In the genomic region with DNA sequence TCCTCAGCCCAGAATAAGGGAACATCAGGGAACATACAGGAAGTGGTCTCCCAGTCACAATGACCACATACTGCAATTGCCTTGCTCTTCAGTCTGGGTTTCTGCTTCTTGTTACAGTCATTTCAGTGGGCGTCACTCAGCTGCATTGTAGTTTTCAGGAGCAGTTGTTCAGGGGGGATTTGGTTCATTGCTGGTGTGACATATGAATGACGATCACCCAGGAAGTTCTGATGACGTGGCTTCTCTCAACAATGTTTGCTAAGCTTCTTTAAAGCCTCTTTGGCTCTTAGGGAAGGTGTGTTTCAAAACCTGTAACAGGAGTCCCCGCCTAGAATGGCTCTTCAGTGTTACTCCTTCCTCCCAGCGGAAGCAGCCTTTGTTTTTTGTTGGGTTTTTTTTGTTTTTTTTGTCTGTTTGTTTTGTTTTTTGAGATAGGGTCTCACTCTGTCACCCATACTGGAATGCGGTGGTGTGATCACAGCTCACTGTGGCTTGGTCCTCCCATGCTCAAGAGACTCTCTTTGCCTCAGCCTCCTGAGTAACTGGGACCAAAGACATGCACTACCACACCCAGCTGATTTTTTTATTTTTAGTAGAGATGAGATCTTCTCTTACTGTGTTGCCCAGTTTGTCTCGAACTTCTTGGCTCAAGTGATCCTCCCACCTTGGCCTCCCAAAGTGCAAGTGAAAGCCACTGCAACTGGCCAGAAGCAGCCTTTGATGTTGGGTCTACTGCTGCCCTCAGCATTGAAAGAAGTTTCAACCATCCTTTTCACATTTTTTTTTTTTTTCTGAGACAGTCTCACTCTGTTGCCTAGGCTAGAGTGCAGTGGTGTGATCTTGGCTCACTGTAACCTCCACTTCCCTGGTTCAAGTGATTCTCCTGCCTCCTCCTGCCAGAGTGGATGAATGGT, we compare ENCODE assay signal across 16 cellular contexts. TPM values are rescaled to one million over a fixed set of nuclear protein-coding genes. Genes with fewer than 3 reads are reported as not detected.
DNase-seq lines count a peak whose midpoint lies in the region; ATAC-seq, FAIRE-seq and TF ChIP-seq lines count a peak whose summit lies in the region.
"Had no signal": no experiment of that assay in that cellular context is flagged by ENCODE, and none has a peak within 500 bp of the region (broad histone marks: within the 10 kb centered on the region; RNA-seq: fewer than 3 reads in every experiment).

No MANE protein-coding gene starts in this region.

- no peak for TF ChIP-seq RAD21 in H1 (IDR thresholded peaks at IDR 0.05 in 1 of 2, conservative IDR thresholded peaks at IDR 0.05 in 1 of 2; ENCODE audit: low read depth in 2 of 2, low read length in 2 of 2)

- TF ChIP-seq CTCF in NB4 (IDR thresholded peaks at IDR 0.05; ENCODE audit: low read depth, low read length) (no peak), H1 (IDR thresholded peaks at IDR 0.05; ENCODE audit: control extremely low read depth in 1 of 3, insufficient read depth in 1 of 3, low read depth in 1 of 3, low read length in 3 of 3) (no peak), type B pancreatic cell (conservative IDR thresholded peaks at IDR 0.05) (no peak)

- TF ChIP-seq EP300 in H1 (IDR thresholded peaks at IDR 0.05; ENCODE audit: borderline replicate concordance in 1 of 2, low read depth in 2 of 2, low read length in 2 of 2), result no peak

- no peaks in the 10 kb centered on the region for H3K79me1 ChIP-seq in H1 (ENCODE audit: low read depth, low read length)

- WGBS in H1 (ENCODE audit: extremely low coverage in 1 of 2, insufficient coverage in 1 of 2, insufficient read length in 1 of 2, insufficient replicate concordance in 2 of 2, low coverage in 1 of 2, low lambda C conversion rate in 2 of 2, missing lambda C conversion rate in 1 of 2), 2 experiments, result 86% methylated on average over 7 of the region's 7 CpGs; no CpG with 5 or more reads in 1 of the 2 experiments

- H3K4me1 ChIP-seq in H1 (replicated peaks in 1 of 4; ENCODE audit: control insufficient read depth in 3 of 4, insufficient read depth in 4 of 4, low read length in 3 of 4), result no peaks in the 10 kb centered on the region
- H3K4me1 ChIP-seq: breast epithelium had no signal

- no peak overlapping the region for H2BK20ac ChIP-seq in H1 (ENCODE audit: low read length)

- peak overlapping the region; percentile 77; the same call in 1 of the 2 replicates for H2AFZ ChIP-seq in H1 (ENCODE audit: low read length)

- H3K9me3 Mint-ChIP-seq in type B pancreatic cell, result no peaks in the 10 kb centered on the region
- H3K9me3 Mint-ChIP-seq: activated naive CD4-positive, alpha-beta T cell treated with anti-CD3 and anti-CD28 coated beads for 36 hours had no signal

- no peak overlapping the region for H2BK12ac ChIP-seq in H1 (ENCODE audit: low read depth, low read length)

- no peak overlapping the region for H3K4ac ChIP-seq in H1 (replicated peaks; ENCODE audit: insufficient read length, low read depth, low read length)

- H3K4me1 Mint-ChIP-seq in type B pancreatic cell (ENCODE audit: unreplicated experiment), result peaks cover 13% of the 10 kb centered on the region

- H4K8ac ChIP-seq in H1 (ENCODE audit: extremely low read depth, insufficient read depth, low read length), result no peak overlapping the region

- peak overlapping the region; percentile 61 for H3K4me3 Mint-ChIP-seq in type B pancreatic cell
- H3K4me3 Mint-ChIP-seq: activated naive CD4-positive, alpha-beta T cell treated with anti-CD3 and anti-CD28 coated beads for 36 hours had no signal

- no peak overlapping the region for H3K18ac ChIP-seq in H1 (ENCODE audit: extremely low read depth, low read length)

- CTCF ChIA-PET in H1 (lab: Charles Lee; ENCODE audit: partially characterized antibody), result interaction anchor here (0.7 to 1.1 kb wide), 2 partner anchors 51 to 55 kb away, joined by 3 read pairs; no protein-coding TSS in a partner anchor

- no peaks in the 10 kb centered on the region for H4K20me1 ChIP-seq in H1 (replicated peaks in 1 of 2; ENCODE audit: control insufficient read depth in 1 of 2, insufficient read depth in 2 of 2, low read length in 2 of 2)

- no peak overlapping the region for H4K5ac ChIP-seq in H1 (ENCODE audit: insufficient read length, low read depth, low read length)

- DNase-seq in NCI-H748 (lab: John Stamatoyannopoulos, UW; ENCODE audit: unreplicated experiment) (peak; percentile 5), NCI-H748 treated with DMSO at 0.1 percent for 48 hours (lab: John Stamatoyannopoulos, UW) (no peak), NB4 (ENCODE audit: low read depth) (peak; percentile 49), H1 (ENCODE audit: low read depth in 1 of 2, low spot score in 2 of 2) (no peak), type B pancreatic cell (ENCODE audit: extremely low spot score, unreplicated experiment) (no peak), activated gamma-delta T cell (lab: John Stamatoyannopoulos, UW) (no peak)
- no peak for DNase-seq in stimulated activated naive CD4-positive, alpha-beta T cell (lab: John Stamatoyannopoulos, UW)
- DNase-seq: activated naive CD4-positive, alpha-beta T cell treated with anti-CD3 and anti-CD28 coated beads for 36 hours; COR-L47; foreskin fibroblast; mesenchymal stem cell; NCI-H774; occipital lobe had no signal

- H3K4me2 ChIP-seq in H1 (ENCODE audit: insufficient read depth in 1 of 2, low read depth in 2 of 2, low read length in 2 of 2), result no peak overlapping the region

- POLR2A ChIA-PET in H1 (lab: Charles Lee; ENCODE audit: partially characterized antibody), result no interaction called here

- H3K79me2 ChIP-seq in H1 (ENCODE audit: control insufficient read depth in 1 of 2, insufficient read depth in 2 of 2, low read length in 2 of 2), result no peaks in the 10 kb centered on the region

- no peak overlapping the region for H3K23ac ChIP-seq in H1 (ENCODE audit: insufficient read length)

- no peaks in the 10 kb centered on the region for H3K9me3 ChIP-seq in H1 (ENCODE audit: insufficient read depth in 2 of 2, low read depth in 1 of 2, low read length in 1 of 2)
- H3K9me3 ChIP-seq: breast epithelium had no signal

- H2BK120ac ChIP-seq in H1 (replicated peaks; ENCODE audit: low read depth, low read length), result no peak overlapping the region

- no peak for FAIRE-seq in H1 (lab: Jason Lieb, UNC)

- H3K14ac ChIP-seq in H1 (ENCODE audit: insufficient read length), result no peak overlapping the region

- H3K9ac ChIP-seq in H1 (replicated peaks in 1 of 4; ENCODE audit: extremely low read depth in 1 of 4, low read depth in 3 of 4, low read length in 3 of 4), result no peak overlapping the region

- H3K27me3 Mint-ChIP-seq in type B pancreatic cell, result no peaks in the 10 kb centered on the region

- TF ChIP-seq POLR2A in NB4 (IDR thresholded peaks at IDR 0.05; ENCODE audit: extremely low read depth, insufficient read length) (no peak), H1 (IDR thresholded peaks at IDR 0.05; ENCODE audit: control extremely low read depth in 1 of 2, low read depth in 2 of 2, low read length in 2 of 2) (no peak)

- no peaks in the 10 kb centered on the region for H3K23me2 ChIP-seq in H1 (ENCODE audit: low read depth, low read length)

- no peak overlapping the region for H3K27ac ChIP-seq in H1 (ENCODE audit: low read depth, low read length)
- H3K27ac ChIP-seq: breast epithelium, VCaP had no signal

- no peak overlapping the region for H2AK5ac ChIP-seq in H1 (ENCODE audit: low read depth, low read length)

- H3K4me3 ChIP-seq in NB4 (ENCODE audit: low read depth, low read length) (no peak overlapping the region), H1 (ENCODE audit: extremely low read depth in 1 of 4, insufficient read depth in 2 of 4, low read depth in 3 of 4, low read length in 4 of 4) (no peak overlapping the region)
- H3K4me3 ChIP-seq: breast epithelium had no signal

- H4K91ac ChIP-seq in H1 (replicated peaks; ENCODE audit: insufficient read length, low read length), result no peak overlapping the region

- H2BK15ac ChIP-seq in H1 (ENCODE audit: low read length), result no peak overlapping the region

- no peaks in the 10 kb centered on the region for H3K36me3 Mint-ChIP-seq in type B pancreatic cell

- ATAC-seq in GM19035 (IDR thresholded peaks at IDR 0.05; ENCODE audit: unreplicated experiment), result no peak

- peak overlapping the region; percentile 90 for H3K27ac Mint-ChIP-seq in type B pancreatic cell
- H3K27ac Mint-ChIP-seq: activated naive CD4-positive, alpha-beta T cell treated with anti-CD3 and anti-CD28 coated beads for 36 hours had no signal

- no peak overlapping the region for H3K56ac ChIP-seq in H1 (replicated peaks; ENCODE audit: insufficient read length, low read depth, low read length)

- H3K27me3 ChIP-seq in H1 (replicated peaks in 1 of 4; ENCODE audit: control insufficient read depth in 3 of 4, extremely low read depth in 1 of 4, insufficient read depth in 3 of 4, low read length in 3 of 4), result no peaks in the 10 kb centered on the region
- H3K27me3 ChIP-seq: breast epithelium had no signal

- H3K36me3 ChIP-seq in H1 (ENCODE audit: control insufficient read depth in 2 of 4, insufficient read depth in 4 of 4, low read length in 3 of 4), result no peaks in the 10 kb centered on the region
- H3K36me3 ChIP-seq: breast epithelium had no signal

- no peak overlapping the region for H2BK5ac ChIP-seq in H1 (ENCODE audit: low read depth, low read length)

TF ChIP-seq in H1, 55 proteins besides CTCF, POLR2A, EP300 and RAD21:
- TF ChIP-seq KDM5A (IDR thresholded peaks at IDR 0.05; ENCODE audit: low read length), result no peak
- no peak for TF ChIP-seq JUND (IDR thresholded peaks at IDR 0.05; ENCODE audit: low read length)

RNA-seq across cellular contexts. Expression of gene SCEL, which starts 1.4 kb away (rescaled TPM):
- total RNA-seq in H1 (2021; fragmentation: NEBNext Ultra II Directional; extraction: Animal tissue kit (Norgen Biotek cat#: 25700)), result not detected in 2 replicates
- polyA plus RNA-seq in H1 (2011; rRNA removed), result not detected in 2 replicates
- not detected for polyA plus RNA-seq in H1 (2011; cell fraction: cytosol; rRNA removed)
- not detected for polyA plus RNA-seq in H1 (2011; cell fraction: nucleus; rRNA removed)
- polyA plus RNA-seq in H1 (2012, experiment 1 of 2), result not detected in 4 replicates
- polyA plus RNA-seq in H1 (2012, experiment 2 of 2), result not detected
- polyA plus RNA-seq in H1 (2013, experiment 1 of 2), result not detected
- not detected for polyA plus RNA-seq in H1 (2013, experiment 2 of 2)
- not detected in 2 replicates for polyA minus RNA-seq in H1 (2011; rRNA and poly(A)+ RNA removed)
- not detected for polyA minus RNA-seq in H1 (2011; cell fraction: cytosol; rRNA and poly(A)+ RNA removed)
- not detected for polyA minus RNA-seq in H1 (2011; cell fraction: nucleus; rRNA and poly(A)+ RNA removed)
- total RNA-seq in type B pancreatic cell (ENCODE audit: low replicate concordance), result 102 and 382 TPM in 2 replicates
- total RNA-seq: activated naive CD4-positive, alpha-beta T cell treated with anti-CD3 and anti-CD28 coated beads for 36 hours had no signal

Comparison
In these comparisons a context has a peak if more than half of its experiments do, and no peak if none do; other contexts are left out.
1. DNase-seq: peak in NCI-H748 (single experiment) and NB4 (single experiment); none in NCI-H748 treated with DMSO at 0.1 percent for 48 hours (single experiment), H1 (0 of 2), type B pancreatic cell (single experiment), stimulated activated naive CD4-positive, alpha-beta T cell (0 of 6) and activated gamma-delta T cell (single experiment).
2. RNA of gene SCEL, which starts 1.4 kb away (total RNA-seq): 102 to 382 TPM in type B pancreatic cell; not detected in H1; every median in the first group is over 10 times any median in the second.